Comparison of ENCODE assay signal across 14 cellular contexts in genomic region chrX:66164470-66164869, GRCh38. TPM values are rescaled to one million over a fixed set of nuclear protein-coding genes. Genes with fewer than 3 reads are reported as not detected.
DNase-seq lines count a peak whose midpoint lies in the region; ATAC-seq and TF ChIP-seq lines count a peak whose summit lies in the region.
"Had no signal": no experiment of that assay in that cellular context is flagged by ENCODE, and none has a peak within 500 bp of the region (broad histone marks: within the 10 kb centered on the region; RNA-seq: fewer than 3 reads in every experiment).

No MANE protein-coding gene starts in this region.

- H3K36me3 ChIP-seq in esophagus muscularis mucosa: no peaks in the 10 kb centered on the region
- H3K36me3 ChIP-seq in stomach smooth muscle (ENCODE audit: control insufficient read depth in 2 of 2, insufficient read depth in 2 of 2, low read length in 2 of 2): no peaks in the 10 kb centered on the region
- H3K36me3 ChIP-seq: SJSA1 had no signal

- peak overlapping the region; percentile 69 to 76 for H3K9ac ChIP-seq in stomach smooth muscle (ENCODE audit: low read length in 2 of 2)

- ATAC-seq in GM19324 (IDR thresholded peaks at IDR 0.05; ENCODE audit: low FRiP score, unreplicated experiment) (no peak), GM19328 (IDR thresholded peaks at IDR 0.05; ENCODE audit: unreplicated experiment) (no peak), HG03039 (IDR thresholded peaks at IDR 0.05; ENCODE audit: unreplicated experiment) (no peak)
- ATAC-seq: stimulated activated effector memory CD8-positive, alpha-beta T cell treated with anti-CD3 and anti-CD28 coated beads, Interleukin-12 subunit alpha, Interleukin-12 subunit beta, amount 100 ng/mL, for 72 hours had no signal

- intact Hi-C loops in esophagus muscularis mucosa (cut with DNase I): no loop called here

- H3K4me1 Mint-ChIP-seq in mesothelial cell of epicardium: peaks cover 22% of the 10 kb centered on the region
- H3K4me1 Mint-ChIP-seq: stimulated activated effector memory CD8-positive, alpha-beta T cell treated with anti-CD3 and anti-CD28 coated beads, Interleukin-12 subunit alpha, Interleukin-12 subunit beta, amount 100 ng/mL, for 72 hours had no signal

- peaks cover 0 to 32% (median 11%) of the 10 kb centered on the region in 4 donors for H3K4me1 ChIP-seq in esophagus muscularis mucosa
- no peaks in the 10 kb centered on the region for H3K4me1 ChIP-seq in stomach smooth muscle (ENCODE audit: control insufficient read depth, insufficient read depth, low read length)
- H3K4me1 ChIP-seq: SJSA1 had no signal

- peak overlapping the region; percentile 89 for H3K4me3 Mint-ChIP-seq in mesothelial cell of epicardium
- H3K4me3 Mint-ChIP-seq: stimulated activated effector memory CD8-positive, alpha-beta T cell treated with anti-CD3 and anti-CD28 coated beads, Interleukin-12 subunit alpha, Interleukin-12 subunit beta, amount 100 ng/mL, for 72 hours had no signal

- 20% methylated on average over 3 of the region's 3 CpGs for WGBS in esophagus muscularis mucosa

- H3K27ac Mint-ChIP-seq in mesothelial cell of epicardium: peak overlapping the region; percentile 86
- H3K27ac Mint-ChIP-seq: stimulated activated effector memory CD8-positive, alpha-beta T cell treated with anti-CD3 and anti-CD28 coated beads, Interleukin-12 subunit alpha, Interleukin-12 subunit beta, amount 100 ng/mL, for 72 hours had no signal

- peak overlapping the region; percentile 36 for H3K4me3 ChIP-seq in HFF-Myc (replicated peaks; ENCODE audit: low read depth, low read length)
- H3K4me3 ChIP-seq in esophagus muscularis mucosa: peak overlapping the region; percentile 43 to 57 (median 52)
- peak overlapping the region; percentile 72 to 77 for H3K4me3 ChIP-seq in stomach smooth muscle (ENCODE audit: low read length in 2 of 2)
- H3K4me3 ChIP-seq: SJSA1 had no signal

- peak overlapping the region; percentile 64 to 72 (median 65) for H3K27ac ChIP-seq in esophagus muscularis mucosa (replicated peaks in 1 of 4)
- peak overlapping the region; percentile 38 for H3K27ac ChIP-seq in stomach smooth muscle (ENCODE audit: low read length)
- H3K27ac ChIP-seq: SJSA1 had no signal

- TF ChIP-seq POLR2A in esophagus muscularis mucosa (IDR thresholded peaks at IDR 0.05; ENCODE audit: low read depth): no peak

- H3K27me3 Mint-ChIP-seq in mesothelial cell of epicardium (ENCODE audit: low read depth): no peaks in the 10 kb centered on the region

- H3K9me3 Mint-ChIP-seq in mesothelial cell of epicardium: peaks cover 19% of the 10 kb centered on the region
- H3K9me3 Mint-ChIP-seq: stimulated activated effector memory CD8-positive, alpha-beta T cell treated with anti-CD3 and anti-CD28 coated beads, Interleukin-12 subunit alpha, Interleukin-12 subunit beta, amount 100 ng/mL, for 72 hours had no signal

- no peaks in the 10 kb centered on the region for H3K9me3 ChIP-seq in esophagus muscularis mucosa
- no peaks in the 10 kb centered on the region for H3K9me3 ChIP-seq in stomach smooth muscle (ENCODE audit: control insufficient read depth in 2 of 2, low read length in 2 of 2)
- H3K9me3 ChIP-seq: SJSA1 had no signal

- H3K27me3 ChIP-seq in esophagus muscularis mucosa (no peaks in the 10 kb centered on the region), stomach smooth muscle (ENCODE audit: control insufficient read depth in 1 of 2, insufficient read depth in 2 of 2, low read length in 2 of 2) (no peaks in the 10 kb centered on the region)
- H3K27me3 ChIP-seq: SJSA1 had no signal

- TF ChIP-seq CTCF in HFF-Myc (IDR thresholded peaks at IDR 0.05; ENCODE audit: low read depth, low read length, missing control alignments) (no peak), esophagus muscularis mucosa (IDR thresholded peaks at IDR 0.05) (no peak), mesothelial cell of epicardium (IDR thresholded peaks at IDR 0.05; ENCODE audit: unreplicated experiment) (no peak)

- H3K36me3 Mint-ChIP-seq in mesothelial cell of epicardium: peaks cover 2% of the 10 kb centered on the region
- H3K36me3 Mint-ChIP-seq: stimulated activated effector memory CD8-positive, alpha-beta T cell treated with anti-CD3 and anti-CD28 coated beads, Interleukin-12 subunit alpha, Interleukin-12 subunit beta, amount 100 ng/mL, for 72 hours had no signal

- no peak for DNase-seq in HFF-Myc (ENCODE audit: extremely low read depth, low read depth)
- no peak for DNase-seq in esophagus muscularis mucosa (ENCODE audit: extremely low spot score)
- no peak for DNase-seq in mesothelial cell of epicardium (ENCODE audit: low spot score in 2 of 2, unreplicated experiment in 2 of 2)
- DNase-seq in NCI-H2196 (lab: John Stamatoyannopoulos, UW; ENCODE audit: unreplicated experiment): no peak
- DNase-seq: activated CD4-positive, alpha-beta T cell treated with anti-CD3 and anti-CD28 coated beads for 48 hours; KG1; NCI-H226; stimulated activated CD4-positive, alpha-beta T cell treated with anti-CD3 and anti-CD28 coated beads, Interleukin-12 subunit alpha, Interleukin-12 subunit beta, amount 100 ng/mL, for 4 hours had no signal

- TF ChIP-seq EP300 in esophagus muscularis mucosa (IDR thresholded peaks at IDR 0.05): no peak

RNA-seq across cellular contexts. Expression of gene HEPH, which starts 0.4 kb away (rescaled TPM):
- total RNA-seq in esophagus muscularis mucosa (10 to 100 TPM; 35.7 to 84.9 (median 76.8) TPM), mesothelial cell of epicardium (125 to 129 TPM (median 126 TPM) in 3 replicates)
